In genomic region chr12:10320643-10321042, GRCh38 we compare ENCODE assay signal across 24 cellular contexts. TPM values are rescaled to one million over a fixed set of nuclear protein-coding genes. Genes with fewer than 3 reads are reported as not detected.
DNase-seq lines count a peak whose midpoint lies in the region; ATAC-seq and TF ChIP-seq lines count a peak whose summit lies in the region.
"Had no signal": no experiment of that assay in that cellular context is flagged by ENCODE, and none has a peak within 500 bp of the region (broad histone marks: within the 10 kb centered on the region; RNA-seq: fewer than 3 reads in every experiment).

No MANE protein-coding gene starts in this region.

- intact Hi-C loops in activated CD8-positive, alpha-beta T cell treated with anti-CD3 and anti-CD28 coated beads for 36 hours (cut with micrococcal nuclease) = loop anchor here (2.0 to 10.0 kb wide), 3 partner anchors 16 to 184 kb away; partner anchors contain the start of gene EIF2S3B
- intact Hi-C loops in naive thymus-derived CD4-positive, alpha-beta T cell (cut with micrococcal nuclease) = no loop called here

- H3K4me1 Mint-ChIP-seq in CD8-positive, alpha-beta memory T cell = peaks cover 32 to 66% (median 60%) of the 10 kb centered on the region in 3 donors
- H3K4me1 Mint-ChIP-seq in activated CD8-positive, alpha-beta T cell treated with anti-CD3 and anti-CD28 coated beads for 36 hours (ENCODE audit: low read depth) = peaks cover 47% of the 10 kb centered on the region
- peaks cover 5 to 15% (median 6%) of the 10 kb centered on the region in 7 donors for H3K4me1 Mint-ChIP-seq in naive thymus-derived CD4-positive, alpha-beta T cell
- H3K4me1 Mint-ChIP-seq: IgD-negative memory B cell had no signal

- peak overlapping the region in 2 of 7 donors; percentile 12 for H3K4me3 Mint-ChIP-seq in CD8-positive, alpha-beta memory T cell
- no peak overlapping the region for H3K4me3 Mint-ChIP-seq in activated CD8-positive, alpha-beta T cell treated with anti-CD3 and anti-CD28 coated beads for 36 hours
- no peak overlapping the region for H3K4me3 Mint-ChIP-seq in naive thymus-derived CD4-positive, alpha-beta T cell
- H3K4me3 Mint-ChIP-seq: CD4-positive, alpha-beta T cell; IgD-negative memory B cell; T-helper 1 cell treated with Interleukin-12 subunit alpha and Interleukin-12 subunit beta and Interleukin-4 antibody, amounts not matched to agents 30 μg/mL and 1 μg/mL, for 36 hours had no signal

- CTCF ChIA-PET in CD8-positive, alpha-beta memory T cell (lab: Charles Lee) = interaction anchor here (1.4 kb wide), 1 partner anchor 83 kb away, joined by 4 read pairs; no protein-coding TSS in a partner anchor
- CTCF ChIA-PET in activated CD8-positive, alpha-beta T cell treated with anti-CD3 and anti-CD28 coated beads for 36 hours (lab: Charles Lee) = interaction anchor here (1.2 to 3.4 kb wide), 6 partner anchors 10 to 167 kb away, joined by 3 to 24 read pairs (median 6); no protein-coding TSS in a partner anchor
- CTCF ChIA-PET in naive thymus-derived CD4-positive, alpha-beta T cell (lab: Charles Lee) = no interaction called here

- H3K36me3 ChIP-seq in CD8-positive, alpha-beta memory T cell (ENCODE audit: insufficient read depth, low read length) = no peaks in the 10 kb centered on the region
- no peaks in the 10 kb centered on the region for H3K36me3 ChIP-seq in naive thymus-derived CD4-positive, alpha-beta T cell (ENCODE audit: control insufficient read depth in 2 of 3, insufficient read depth in 3 of 3, low read length in 3 of 3)
- H3K36me3 ChIP-seq: SJSA1, vagina had no signal

- POLR2A ChIA-PET in CD8-positive, alpha-beta memory T cell (lab: Charles Lee) = no interaction called here
- POLR2A ChIA-PET in activated CD8-positive, alpha-beta T cell treated with anti-CD3 and anti-CD28 coated beads for 36 hours (lab: Charles Lee) = interaction anchor here (0.6 to 1.9 kb wide), 6 partner anchors 17 to 234 kb away, joined by 3 to 6 read pairs (median 3); no protein-coding TSS in a partner anchor
- POLR2A ChIA-PET in naive thymus-derived CD4-positive, alpha-beta T cell (lab: Charles Lee) = no interaction called here

- no peaks in the 10 kb centered on the region for H3K9me3 ChIP-seq in CD8-positive, alpha-beta memory T cell (ENCODE audit: low read length)
- no peaks in the 10 kb centered on the region for H3K9me3 ChIP-seq in naive thymus-derived CD4-positive, alpha-beta T cell (ENCODE audit: control insufficient read depth in 2 of 3, low read length in 3 of 3)
- H3K9me3 ChIP-seq: SJSA1, testis, vagina had no signal

- H3K27ac Mint-ChIP-seq in CD8-positive, alpha-beta memory T cell = peak overlapping the region in 7 of 8 donors; percentile 25 to 75 (median 45)
- peak overlapping the region; percentile 85 for H3K27ac Mint-ChIP-seq in activated CD8-positive, alpha-beta T cell treated with anti-CD3 and anti-CD28 coated beads for 36 hours
- no peak overlapping the region for H3K27ac Mint-ChIP-seq in naive thymus-derived CD4-positive, alpha-beta T cell
- H3K27ac Mint-ChIP-seq: CD4-positive, alpha-beta T cell; IgD-negative memory B cell; T-helper 1 cell treated with Interleukin-12 subunit alpha and Interleukin-12 subunit beta and Interleukin-4 antibody, amounts not matched to agents 30 μg/mL and 1 μg/mL, for 36 hours had no signal

- H3K27me3 Mint-ChIP-seq in CD8-positive, alpha-beta memory T cell = peaks cover 0 to 2% of the 10 kb centered on the region in 2 donors
- no peaks in the 10 kb centered on the region for H3K27me3 Mint-ChIP-seq in activated CD8-positive, alpha-beta T cell treated with anti-CD3 and anti-CD28 coated beads for 36 hours
- H3K27me3 Mint-ChIP-seq in naive thymus-derived CD4-positive, alpha-beta T cell = peaks cover 0 to 8% (median 0%) of the 10 kb centered on the region in 5 donors
- H3K27me3 Mint-ChIP-seq: CD4-positive, alpha-beta T cell had no signal

- no peak overlapping the region for H3K4me3 ChIP-seq in CD8-positive, alpha-beta memory T cell (ENCODE audit: low read length)
- no peak overlapping the region for H3K4me3 ChIP-seq in naive thymus-derived CD4-positive, alpha-beta T cell (ENCODE audit: low read length)
- H3K4me3 ChIP-seq: SJSA1, testis, vagina had no signal

- H3K27ac ChIP-seq in CD8-positive, alpha-beta memory T cell (ENCODE audit: low read depth, low read length) = no peak overlapping the region
- no peak overlapping the region for H3K27ac ChIP-seq in naive thymus-derived CD4-positive, alpha-beta T cell (ENCODE audit: low read depth, low read length)
- H3K27ac ChIP-seq: SJSA1, testis, vagina, VCaP had no signal

- in situ Hi-C loops in GM13977 (cut with MboI; ENCODE audit: low pct_unique_long_range_greater_than_20kb, low sequenced_read_pairs, unreplicated experiment) = loop anchor here (10.0 kb wide), 1 partner anchor 244 kb away; no protein-coding TSS in a partner anchor

- ATAC-seq in activated CD8-positive, alpha-beta T cell treated with anti-CD3 and anti-CD28 coated beads for 36 hours = peak; percentile 90
- peak; percentile 12 for ATAC-seq in naive thymus-derived CD4-positive, alpha-beta T cell
- no peak for ATAC-seq in HG02678 (IDR thresholded peaks at IDR 0.05; ENCODE audit: unreplicated experiment)

- peaks cover 8 to 37% (median 27%) of the 10 kb centered on the region in 3 donors for H3K36me3 Mint-ChIP-seq in CD8-positive, alpha-beta memory T cell
- peaks cover 34% of the 10 kb centered on the region for H3K36me3 Mint-ChIP-seq in activated CD8-positive, alpha-beta T cell treated with anti-CD3 and anti-CD28 coated beads for 36 hours (ENCODE audit: low read depth)
- peaks cover 0 to 3% (median 0%) of the 10 kb centered on the region in 5 donors for H3K36me3 Mint-ChIP-seq in naive thymus-derived CD4-positive, alpha-beta T cell
- H3K36me3 Mint-ChIP-seq: IgD-negative memory B cell had no signal

- H3K4me1 ChIP-seq in CD8-positive, alpha-beta memory T cell (ENCODE audit: insufficient read depth, low read length) = no peaks in the 10 kb centered on the region
- peaks cover 0 to 13% of the 10 kb centered on the region in 2 donors for H3K4me1 ChIP-seq in naive thymus-derived CD4-positive, alpha-beta T cell (ENCODE audit: control insufficient read depth in 2 of 2, insufficient read depth in 2 of 2, low read length in 2 of 2)
- H3K4me1 ChIP-seq: SJSA1, testis, vagina had no signal

- TF ChIP-seq CTCF in GM13977 (IDR thresholded peaks at IDR 0.05; ENCODE audit: extremely low read depth, insufficient read depth, missing control alignments) = no peak
- no peak for TF ChIP-seq CTCF in activated CD8-positive, alpha-beta T cell treated with anti-CD3 and anti-CD28 coated beads for 36 hours (IDR thresholded peaks at IDR 0.05)

- H3K27me3 ChIP-seq in CD8-positive, alpha-beta memory T cell (ENCODE audit: insufficient read depth, low read length, poor library complexity, severe bottlenecking) = no peaks in the 10 kb centered on the region
- H3K27me3 ChIP-seq in naive thymus-derived CD4-positive, alpha-beta T cell (ENCODE audit: control insufficient read depth in 2 of 2, insufficient read depth in 2 of 2, low read length in 2 of 2) = no peaks in the 10 kb centered on the region
- H3K27me3 ChIP-seq: SJSA1, testis, vagina had no signal

- no peak for DNase-seq in CD8-positive, alpha-beta memory T cell
- DNase-seq in GM13977 (ENCODE audit: low spot score) (peak; percentile 17), NCI-H2029 treated with DMSO at 0.1 percent for 48 hours (lab: John Stamatoyannopoulos, UW) (no peak), NCI-H510A treated with DMSO at 0.1 percent for 48 hours (lab: John Stamatoyannopoulos, UW) (no peak)
- DNase-seq in activated CD8-positive, alpha-beta T cell treated with anti-CD3 and anti-CD28 coated beads for 36 hours = peak; percentile 34
- DNase-seq in naive thymus-derived CD4-positive, alpha-beta T cell = no peak
- DNase-seq: activated effector memory CD4-positive, alpha-beta T cell treated with Interleukin-2 at 50 U/mL for 16 hours; aorta; caudate nucleus; CD4-positive, alpha-beta T cell; dermis blood vessel endothelial cell; DMS153; glutamatergic neuron; GOT3; NCI-H1417; testis had no signal

- H3K9me3 Mint-ChIP-seq in CD8-positive, alpha-beta memory T cell = peaks cover 0 to 2% (median 0%) of the 10 kb centered on the region in 5 donors
- peaks cover 19% of the 10 kb centered on the region for H3K9me3 Mint-ChIP-seq in activated CD8-positive, alpha-beta T cell treated with anti-CD3 and anti-CD28 coated beads for 36 hours
- H3K9me3 Mint-ChIP-seq in naive thymus-derived CD4-positive, alpha-beta T cell = peaks cover 0 to 15% (median 0%) of the 10 kb centered on the region in 11 donors
- H3K9me3 Mint-ChIP-seq: IgD-negative memory B cell had no signal

RNA-seq across cellular contexts. Expression of gene KLRD1, which starts 13.0 kb away (rescaled TPM):
- total RNA-seq in CD8-positive, alpha-beta memory T cell = 10 to 100 TPM; 65.4 to 70.1 TPM
- polyA plus RNA-seq in CD8-positive, alpha-beta memory T cell = 177 TPM
- 10 to 100 TPM in 1 of 2 experiments, 1 to 10 TPM in 1; 6.9 to 10.8 TPM for total RNA-seq in activated CD8-positive, alpha-beta T cell treated with anti-CD3 and anti-CD28 coated beads for 36 hours
- total RNA-seq in naive thymus-derived CD4-positive, alpha-beta T cell = 10 to 100 TPM in 1 of 5 experiments, 1 to 10 TPM in 3, under 1 TPM in 1; 0.92 to 82.5 (median 1.7) TPM
- polyA plus RNA-seq in naive thymus-derived CD4-positive, alpha-beta T cell = 1 to 10 TPM in 1 of 2 donors, under 1 TPM in 1; 0.68 to 1.9 TPM
- total RNA-seq: M059J, NCI-H460 had no signal

Comparison
In these comparisons a context has a peak if more than half of its experiments do, and no peak if none do; other contexts are left out.
1. DNase-seq: peak in GM13977 (single experiment) and activated CD8-positive, alpha-beta T cell treated with anti-CD3 and anti-CD28 coated beads for 36 hours (single experiment); none in CD8-positive, alpha-beta memory T cell (0 of 5), naive thymus-derived CD4-positive, alpha-beta T cell (0 of 9), NCI-H2029 treated with DMSO at 0.1 percent for 48 hours (single experiment) and NCI-H510A treated with DMSO at 0.1 percent for 48 hours (single experiment).
2. H3K27ac Mint-ChIP-seq: peak in CD8-positive, alpha-beta memory T cell (7 of 8) and activated CD8-positive, alpha-beta T cell treated with anti-CD3 and anti-CD28 coated beads for 36 hours (single experiment); none in naive thymus-derived CD4-positive, alpha-beta T cell (0 of 9).